Comparison of ENCODE assay signal across 10 cellular contexts in the genomic region with DNA sequence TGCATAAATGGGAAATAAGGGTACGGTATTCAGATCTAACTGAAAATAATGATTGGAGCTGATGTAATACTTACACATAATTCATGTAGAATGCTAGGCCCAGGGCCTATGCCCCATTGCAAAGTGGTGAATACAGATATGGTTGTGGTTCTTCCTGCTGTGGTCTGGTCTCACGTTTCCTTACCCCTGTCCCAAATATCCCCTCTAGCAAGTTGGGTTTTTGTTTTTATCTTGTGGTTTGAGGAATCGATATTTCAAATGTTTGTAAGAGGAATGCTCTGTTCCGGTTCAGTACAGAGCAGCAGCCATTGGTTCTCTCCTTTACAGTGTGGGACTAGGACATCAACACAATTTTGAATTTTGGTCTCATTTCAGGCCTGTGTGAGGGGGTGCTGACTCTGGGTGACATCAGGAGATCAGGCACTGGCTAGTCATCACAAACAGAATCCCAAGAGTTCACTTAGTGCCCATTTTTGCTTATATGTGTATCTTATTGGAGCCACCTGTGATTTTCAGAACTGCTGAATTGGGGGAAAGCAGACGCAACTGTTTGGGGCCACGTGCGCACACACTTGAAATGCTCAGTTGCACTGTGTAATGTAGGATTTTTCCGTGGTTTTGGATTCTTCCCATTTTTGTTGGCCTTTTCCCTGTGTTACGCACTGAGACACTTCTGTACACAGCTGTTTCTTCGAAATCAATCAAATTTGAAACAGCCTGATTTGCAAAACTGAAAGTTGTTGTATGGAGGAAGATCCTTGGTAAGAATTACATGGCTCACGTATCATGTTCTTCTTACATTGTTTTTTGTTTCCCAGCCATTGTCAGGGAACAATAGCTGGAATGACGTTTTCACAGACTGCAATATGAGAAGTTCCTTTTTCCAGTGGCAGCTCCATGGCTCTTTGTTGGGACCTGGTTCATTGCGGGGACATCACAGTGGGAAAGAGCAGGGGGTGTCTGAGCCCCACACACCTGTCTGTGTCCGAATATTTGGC. TPM values are rescaled to one million over a fixed set of nuclear protein-coding genes. Genes with fewer than 3 reads are reported as not detected.
A peak's percentile ranks its signal among the peaks of the same experiment; 100 is the strongest.
DNase-seq lines count a peak whose midpoint lies in the region; ATAC-seq and TF ChIP-seq lines count a peak whose summit lies in the region.
"Had no signal": no experiment of that assay in that cellular context is flagged by ENCODE, and none has a peak within 500 bp of the region (broad histone marks: within the 10 kb centered on the region; RNA-seq: fewer than 3 reads in every experiment).

No MANE protein-coding gene starts in this region.

- H3K36me3 ChIP-seq in left ventricle myocardium inferior = no peaks in the 10 kb centered on the region
- H3K36me3 ChIP-seq in psoas muscle (ENCODE audit: insufficient read depth in 1 of 2, low read depth in 1 of 2) = no peaks in the 10 kb centered on the region
- H3K36me3 ChIP-seq in transverse colon = no peaks in the 10 kb centered on the region

- H3K36me3 Mint-ChIP-seq in HFFc6 (ENCODE audit: low read depth) = peaks cover 50% of the 10 kb centered on the region
- no peaks in the 10 kb centered on the region for H3K36me3 Mint-ChIP-seq in activated T-cell treated with anti-CD3 and anti-CD28 coated beads, Interleukin-2, amount 50 U/mL, for 24 hours (ENCODE audit: low read depth)

- peak in 1 of 4 donors; percentile 31 for ATAC-seq in psoas muscle
- ATAC-seq in left lobe of liver = no peak
- ATAC-seq in HG02938 (IDR thresholded peaks at IDR 0.05; ENCODE audit: unreplicated experiment) = no peak
- ATAC-seq: activated CD8-positive, alpha-beta T cell treated with anti-CD3 and anti-CD28 coated beads for 36 hours had no signal

- peaks cover 96% of the 10 kb centered on the region for H3K4me1 Mint-ChIP-seq in HFFc6 (ENCODE audit: low read depth)
- no peaks in the 10 kb centered on the region for H3K4me1 Mint-ChIP-seq in activated T-cell treated with anti-CD3 and anti-CD28 coated beads, Interleukin-2, amount 50 U/mL, for 24 hours (ENCODE audit: low read depth)

- 40 to 48% (median 44%) methylated on average over 14 of the region's 14 CpGs for WGBS in psoas muscle, 3 donors
- WGBS in transverse colon (ENCODE audit: low coverage in 1 of 2), 2 donors = 60 to 71% methylated on average over 3 to 14 of the region's 14 CpGs

- H3K4me1 ChIP-seq in left ventricle myocardium inferior = peaks cover 59% of the 10 kb centered on the region
- peaks cover 4% of the 10 kb centered on the region for H3K4me1 ChIP-seq in psoas muscle
- H3K4me1 ChIP-seq in transverse colon = peaks cover 0 to 21% (median 8%) of the 10 kb centered on the region in 4 donors

- intact Hi-C loops in left ventricle myocardium inferior (cut with micrococcal nuclease) = no loop called here
- intact Hi-C loops in psoas muscle (cut with DNase I) = no loop called here
- intact Hi-C loops in transverse colon (cut with DNase I; ENCODE audit: low total_unique reads) = no loop called here

- in situ Hi-C loops in transverse colon (cut with MboI; ENCODE audit: low pct_ligation_motif_present in 1 of 4, low pct_unique_long_range_greater_than_20kb in 1 of 4, low sequenced_read_pairs in 3 of 4) = no loop called here

- H3K4me3 ChIP-seq in left ventricle myocardium inferior (no peak overlapping the region), psoas muscle (no peak overlapping the region), transverse colon (no peak overlapping the region)

- TF ChIP-seq CTCF in HFFc6 (IDR thresholded peaks at IDR 0.05) (no peak), left ventricle myocardium inferior (IDR thresholded peaks at IDR 0.05; ENCODE audit: borderline replicate concordance) (no peak), psoas muscle (IDR thresholded peaks at IDR 0.05) (no peak), transverse colon (IDR thresholded peaks at IDR 0.05) (no peak)

- no peak overlapping the region for H3K4me3 Mint-ChIP-seq in HFFc6
- H3K4me3 Mint-ChIP-seq in activated T-cell treated with anti-CD3 and anti-CD28 coated beads, Interleukin-2, amount 50 U/mL, for 24 hours = no peak overlapping the region
- H3K4me3 Mint-ChIP-seq: activated CD8-positive, alpha-beta T cell treated with anti-CD3 and anti-CD28 coated beads for 36 hours had no signal

- no peak for TF ChIP-seq POLR2A in transverse colon (IDR thresholded peaks at IDR 0.05)

- peaks cover 12% of the 10 kb centered on the region for H3K27me3 Mint-ChIP-seq in HFFc6 (ENCODE audit: insufficient read depth)
- H3K27me3 Mint-ChIP-seq in activated T-cell treated with anti-CD3 and anti-CD28 coated beads, Interleukin-2, amount 50 U/mL, for 24 hours = peaks cover 38% of the 10 kb centered on the region

- TF ChIP-seq EP300 in transverse colon (IDR thresholded peaks at IDR 0.05; ENCODE audit: low read depth) = no peak

- DNase-seq in HFFc6 (no peak), OCI-M1 (lab: John Stamatoyannopoulos, UW) (peak; percentile 56), left ventricle myocardium inferior (no peak), psoas muscle (no peak), transverse colon (no peak), left lobe of liver (ENCODE audit: low spot score) (no peak)
- DNase-seq in activated T-cell treated with anti-CD3 and anti-CD28 coated beads, Interleukin-2, amount 50 U/mL, for 24 hours = no peak
- DNase-seq: activated CD8-positive, alpha-beta T cell treated with anti-CD3 and anti-CD28 coated beads for 36 hours; NCI-H2227 treated with DMSO at 0.1 percent for 48 hours had no signal

- no peaks in the 10 kb centered on the region for H3K27me3 ChIP-seq in left ventricle myocardium inferior (ENCODE audit: low read depth)
- H3K27me3 ChIP-seq in psoas muscle (ENCODE audit: insufficient read depth in 3 of 3, low read length in 2 of 3) = no peaks in the 10 kb centered on the region
- H3K27me3 ChIP-seq in transverse colon = no peaks in the 10 kb centered on the region

- peak overlapping the region; percentile 76 for H3K27ac ChIP-seq in left ventricle myocardium inferior (replicated peaks)
- peak overlapping the region; percentile 56 for H3K27ac ChIP-seq in psoas muscle
- H3K27ac ChIP-seq in transverse colon = no peak overlapping the region

- H3K9me3 Mint-ChIP-seq in HFFc6 = no peaks in the 10 kb centered on the region
- no peaks in the 10 kb centered on the region for H3K9me3 Mint-ChIP-seq in activated T-cell treated with anti-CD3 and anti-CD28 coated beads, Interleukin-2, amount 50 U/mL, for 24 hours
- H3K9me3 Mint-ChIP-seq: activated CD8-positive, alpha-beta T cell treated with anti-CD3 and anti-CD28 coated beads for 36 hours had no signal

- H3K9me3 ChIP-seq in left ventricle myocardium inferior (replicated peaks) = no peaks in the 10 kb centered on the region
- H3K9me3 ChIP-seq in psoas muscle = no peaks in the 10 kb centered on the region
- no peaks in the 10 kb centered on the region for H3K9me3 ChIP-seq in transverse colon

- peak overlapping the region; percentile 32 for H3K27ac Mint-ChIP-seq in HFFc6
- no peak overlapping the region for H3K27ac Mint-ChIP-seq in activated T-cell treated with anti-CD3 and anti-CD28 coated beads, Interleukin-2, amount 50 U/mL, for 24 hours
- H3K27ac Mint-ChIP-seq: activated CD8-positive, alpha-beta T cell treated with anti-CD3 and anti-CD28 coated beads for 36 hours had no signal

RNA-seq across cellular contexts. Expression of a gene that starts 8.6 kb away (rescaled TPM):
- total RNA-seq in HFFc6 (2021; fragmentation: NEBNext Ultra II Directional; extraction: Animal tissue kit (Norgen Biotek cat#: 25700)) = 10 to 100 TPM; 82.3 to 98.7 (median 87.8) TPM
- 9.6 TPM for total RNA-seq in left ventricle myocardium inferior
- total RNA-seq in psoas muscle = 10 to 100 TPM in 1 of 4 donors, 1 to 10 TPM in 3; 7.6 to 14.9 (median 9.5) TPM
- polyA plus RNA-seq in psoas muscle = 1 to 10 TPM; 3.0 to 9.8 (median 4.5) TPM
- total RNA-seq in transverse colon = 10 to 100 TPM in 3 of 4 donors, 1 to 10 TPM in 1; 7.5 to 24.9 (median 19.5) TPM
- 22.9 TPM for total RNA-seq in left lobe of liver

Comparison
In these comparisons a context has a peak if more than half of its experiments do, and no peak if none do; other contexts are left out.
1. H3K27ac ChIP-seq: peak in left ventricle myocardium inferior (single experiment) and psoas muscle (single experiment); none in transverse colon (0 of 4).